9 cellular contexts compared by ENCODE assay signal in the genomic region with DNA sequence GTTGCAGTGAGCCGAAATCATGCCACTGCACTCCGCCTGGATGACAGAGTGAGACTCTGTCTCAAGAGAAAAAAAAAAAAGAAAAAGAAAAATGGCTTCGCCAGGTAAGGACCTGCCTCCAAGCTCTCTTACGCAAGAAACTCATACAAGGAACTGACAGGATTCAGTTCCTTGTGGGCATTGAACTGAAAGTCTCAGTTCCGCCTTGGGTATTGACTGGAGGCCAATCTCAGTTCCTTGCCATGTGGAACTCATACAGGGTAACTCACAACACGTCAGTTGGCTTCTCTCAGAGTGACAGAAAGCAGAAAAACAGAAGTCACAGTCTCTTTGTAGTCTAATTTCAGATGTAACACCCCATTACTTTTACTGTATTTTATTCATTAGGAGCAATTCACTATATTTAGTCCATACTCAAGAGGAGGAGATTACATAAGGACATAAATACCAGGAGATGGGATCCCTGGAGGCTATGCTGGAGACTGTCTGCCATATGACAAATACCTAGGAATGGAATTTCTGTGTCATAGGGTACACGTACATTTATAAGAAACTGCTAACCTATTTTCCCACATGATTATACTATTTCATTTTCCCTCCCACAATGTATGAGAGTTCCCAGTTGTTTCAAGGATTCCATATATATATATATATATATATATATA. TPM values are rescaled to one million over a fixed set of nuclear protein-coding genes. Genes with fewer than 3 reads are reported as not detected.
DNase-seq lines count a peak whose midpoint lies in the region; ATAC-seq, FAIRE-seq and TF ChIP-seq lines count a peak whose summit lies in the region.
"Had no signal": no experiment of that assay in that cellular context is flagged by ENCODE, and none has a peak within 500 bp of the region (broad histone marks: within the 10 kb centered on the region; RNA-seq: fewer than 3 reads in every experiment).

No MANE protein-coding gene starts in this region.

- no peak for TF ChIP-seq CTCF in DOHH2 (IDR thresholded peaks at IDR 0.05; ENCODE audit: low read depth, low read length, poor library complexity, severe bottlenecking)
- TF ChIP-seq CTCF in bronchial epithelial cell (IDR thresholded peaks at IDR 0.05; ENCODE audit: insufficient read depth, low read length, severe bottlenecking), result no peak
- no peak for TF ChIP-seq CTCF in H9 (conservative IDR thresholded peaks at IDR 0.05)

- H2BK20ac ChIP-seq in H9 (ENCODE audit: low read depth, low read length, poor library complexity, severe bottlenecking), result no peak overlapping the region

- H3K9me3 Mint-ChIP-seq in H9, result no peaks in the 10 kb centered on the region

- H3K4ac ChIP-seq in H9 (ENCODE audit: low read depth, low read length), result no peak overlapping the region

- H3K27ac ChIP-seq in DOHH2 (ENCODE audit: low read depth, low read length), result 0 out of 2 replicates have a peak overlapping the region, but pooled peaks have one; percentile 1
- H3K27ac ChIP-seq in H9 (ENCODE audit: insufficient read length, low read depth, low read length), result no peak overlapping the region

- H4K20me1 ChIP-seq in DOHH2 (ENCODE audit: control insufficient read depth, insufficient read depth, low read depth, low read length), result no peaks in the 10 kb centered on the region
- H4K20me1 ChIP-seq in H9 (ENCODE audit: control insufficient read depth, insufficient read depth, insufficient read length), result no peaks in the 10 kb centered on the region

- no peaks in the 10 kb centered on the region for H3K9me2 ChIP-seq in DOHH2 (replicated peaks; ENCODE audit: control insufficient read depth, low read length)

- no peak overlapping the region for H3K23ac ChIP-seq in H9 (ENCODE audit: insufficient read length, low read depth, low read length)

- no peaks in the 10 kb centered on the region for H3K27me3 ChIP-seq in DOHH2 (ENCODE audit: control insufficient read depth, low read length)
- no peaks in the 10 kb centered on the region for H3K27me3 ChIP-seq in bronchial epithelial cell (ENCODE audit: control insufficient read depth, insufficient read depth, low read length)
- no peaks in the 10 kb centered on the region for H3K27me3 ChIP-seq in H9 (ENCODE audit: insufficient read depth, low read length)

- no peak for FAIRE-seq in bronchial epithelial cell (lab: Jason Lieb, UNC)
- FAIRE-seq: G401.6 had no signal

- no peaks in the 10 kb centered on the region for H3K79me1 ChIP-seq in H9 (ENCODE audit: insufficient read depth, low read depth, low read length, poor library complexity, severe bottlenecking)

- H2BK15ac ChIP-seq in H9 (ENCODE audit: low read depth, low read length), result no peak overlapping the region

- no peaks in the 10 kb centered on the region; the same call in 1 of the 2 replicates for H3K27me3 Mint-ChIP-seq in H9 (ENCODE audit: low read depth)

- H3K9ac ChIP-seq in H9 (ENCODE audit: extremely low read depth, insufficient read length, low read length), result no peak overlapping the region

- no peak overlapping the region for H3K27ac Mint-ChIP-seq in H9

- H3K4me3 Mint-ChIP-seq in H9, result no peak overlapping the region

- H4K91ac ChIP-seq in H9 (ENCODE audit: insufficient read length, low read depth, low read length), result no peak overlapping the region

- H3K4me1 Mint-ChIP-seq in H9, result no peaks in the 10 kb centered on the region

- H2BK12ac ChIP-seq in H9 (ENCODE audit: insufficient read length, low read depth, low read length), result no peak overlapping the region

- H2BK120ac ChIP-seq in H9 (ENCODE audit: low read depth, low read length, poor library complexity, severe bottlenecking), result no peak overlapping the region

- H3K36me3 ChIP-seq in DOHH2 (ENCODE audit: control insufficient read depth, low read length) (no peaks in the 10 kb centered on the region), bronchial epithelial cell (ENCODE audit: control insufficient read depth, insufficient read depth, low read length) (no peaks in the 10 kb centered on the region)

- H3K56ac ChIP-seq in H9 (ENCODE audit: insufficient read length, low read depth, low read length), result no peak overlapping the region

- peaks cover 3% of the 10 kb centered on the region for H3K23me2 ChIP-seq in H9 (ENCODE audit: insufficient read length, low read depth, low read length, poor library complexity, severe bottlenecking)

- H3T11ph ChIP-seq in H9 (ENCODE audit: low read length), result no peak overlapping the region

- no peak overlapping the region for H4K8ac ChIP-seq in H9 (replicated peaks; ENCODE audit: insufficient read length, low read depth, low read length)

- peak; percentile 85 for DNase-seq in bronchial epithelial cell (ENCODE audit: low read depth)
- DNase-seq in H9, result no peak
- DNase-seq in NCI-H748 (lab: John Stamatoyannopoulos, UW; ENCODE audit: unreplicated experiment), result no peak
- no peak for DNase-seq in NCI-H82 treated with DMSO at 0.1 percent for 48 hours (lab: John Stamatoyannopoulos, UW; ENCODE audit: unreplicated experiment)
- DNase-seq in NCI-H1417 treated with DMSO at 0.1 percent for 48 hours (lab: John Stamatoyannopoulos, UW), result no peak

- peak overlapping the region; percentile 39 for H3K4me2 ChIP-seq in DOHH2 (ENCODE audit: low read length)
- H3K4me2 ChIP-seq in H9 (ENCODE audit: insufficient read depth, insufficient read length, low read length), result no peak overlapping the region

- H3K4me3 ChIP-seq in DOHH2 (ENCODE audit: low read length), result peak overlapping the region; percentile 27
- H3K4me3 ChIP-seq in bronchial epithelial cell (ENCODE audit: low read depth, low read length), result no peak overlapping the region

- H4K5ac ChIP-seq in H9 (ENCODE audit: insufficient read length, low read depth, low read length), result no peak overlapping the region

- no peak overlapping the region for H2BK5ac ChIP-seq in H9 (ENCODE audit: insufficient read length, low read length)

- H3K18ac ChIP-seq in H9 (ENCODE audit: insufficient read length, low read depth, low read length), result no peak overlapping the region

- ATAC-seq in GM21360 (IDR thresholded peaks at IDR 0.05; ENCODE audit: unreplicated experiment) (peak; percentile 98), HG03439 (IDR thresholded peaks at IDR 0.05; ENCODE audit: unreplicated experiment) (peak; percentile 99)

- no peak overlapping the region for H3K14ac ChIP-seq in H9 (ENCODE audit: insufficient read depth, low read length)

- no peaks in the 10 kb centered on the region for H3K36me3 Mint-ChIP-seq in H9 (ENCODE audit: insufficient read depth in 1 of 3, low read depth in 3 of 3)

- no CpG with 5 or more reads among the region's 7 CpGs for WGBS in H9 (ENCODE audit: extremely low coverage, insufficient read length, low lambda C conversion rate)

- H3K79me2 ChIP-seq in DOHH2 (ENCODE audit: control insufficient read depth, low read length) (no peaks in the 10 kb centered on the region), H9 (ENCODE audit: insufficient read depth, low read length) (no peaks in the 10 kb centered on the region)

- H3F3A ChIP-seq in DOHH2 (ENCODE audit: control insufficient read depth, insufficient read depth), result peaks cover 12% of the 10 kb centered on the region

- H3K4me1 ChIP-seq in DOHH2 (ENCODE audit: control insufficient read depth, low read length) (peaks cover 13% of the 10 kb centered on the region), H9 (ENCODE audit: insufficient read depth, low read length) (no peaks in the 10 kb centered on the region)

- H2AK5ac ChIP-seq in H9 (ENCODE audit: insufficient read length, low read length), result no peak overlapping the region

- H2AFZ ChIP-seq in H9 (ENCODE audit: low read length), result no peak overlapping the region

- H3K9me3 ChIP-seq in DOHH2 (ENCODE audit: control insufficient read depth, insufficient read depth, low read length), result no peaks in the 10 kb centered on the region
- H3K9me3 ChIP-seq in H9 (ENCODE audit: control insufficient read depth, low read depth, low read length), result no peaks in the 10 kb centered on the region

RNA-seq across cellular contexts. Expression of gene NOPCHAP1, which starts 11.4 kb away (rescaled TPM):
- total RNA-seq in bronchial epithelial cell, result 4.5 and 6.5 TPM in 2 replicates
- 49.3 and 54.1 TPM in 2 replicates for total RNA-seq in H9 (2021)

RNA-seq across cellular contexts. Expression of gene SLC41A2, which starts 16.7 kb away (rescaled TPM):
- total RNA-seq in bronchial epithelial cell, result 1.5 and 2.4 TPM in 2 replicates
- total RNA-seq in H9 (2021), result 4.3 and 4.6 TPM in 2 replicates
